ENCODE assay signal across 16 cellular contexts in the genomic region with DNA sequence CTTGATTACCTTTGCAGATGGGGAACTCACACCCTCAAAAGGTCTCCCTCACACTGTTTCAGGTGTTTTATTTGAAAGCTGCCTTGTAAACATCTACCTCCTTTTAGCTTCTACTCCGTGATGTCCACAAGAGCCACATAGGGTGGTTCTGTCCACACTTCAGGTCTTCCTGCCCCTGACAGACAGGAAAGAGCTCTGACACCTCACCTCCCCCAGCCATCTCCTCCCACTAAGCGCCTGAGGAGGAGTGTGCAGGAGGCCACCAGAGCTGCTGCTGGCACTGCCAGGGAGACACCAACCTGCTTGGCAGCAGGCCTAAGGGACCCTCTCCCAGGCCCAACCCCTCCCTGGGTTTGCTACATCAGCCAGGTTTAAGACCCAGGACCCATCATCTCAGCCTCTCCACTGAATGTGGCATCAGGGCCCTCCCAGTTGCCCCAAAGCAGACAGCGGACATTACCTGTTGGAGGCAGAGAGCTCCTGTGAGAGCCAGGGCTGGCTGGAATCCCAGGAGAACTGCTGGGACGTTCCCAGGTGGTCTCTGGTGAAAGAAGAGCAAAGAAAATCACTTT.
DNase-seq lines count a peak whose midpoint lies in the region; FAIRE-seq and TF ChIP-seq lines count a peak whose summit lies in the region.
"Had no signal": no experiment of that assay in that cellular context is flagged by ENCODE, and none has a peak within 500 bp of the region (broad histone marks: within the 10 kb centered on the region; RNA-seq: fewer than 3 reads in every experiment).

No MANE protein-coding gene starts in this region.

- peaks cover 58 to 75% of the 10 kb centered on the region in 2 donors for H3K4me1 Mint-ChIP-seq in immature natural killer cell

- H4K91ac ChIP-seq in trophoblast cell (ENCODE audit: low read depth, low read length) = peak overlapping the region; percentile 3

- FAIRE-seq in D721Med (lab: Jason Lieb, UNC) = no peak
- FAIRE-seq: A549, GM12878, HepG2, HTR-8/SVneo had no signal

- H3K27ac ChIP-seq in angular gyrus (ENCODE audit: low read depth, low read length) (peak overlapping the region; percentile 38), trophoblast cell (ENCODE audit: low read depth, low read length) (no peak overlapping the region)
- H3K27ac ChIP-seq: A549 had no signal

- peak overlapping the region; percentile 71 to 91 (median 84) for H3K27ac Mint-ChIP-seq in immature natural killer cell

- WGBS in trophoblast cell (ENCODE audit: extremely low coverage, insufficient coverage, insufficient read length) = no CpG with 5 or more reads among the region's 4 CpGs

- H3K4ac ChIP-seq in trophoblast cell (ENCODE audit: low read depth, low read length) = no peak overlapping the region

- no peaks in the 10 kb centered on the region for H3K27me3 ChIP-seq in trophoblast cell (ENCODE audit: insufficient read depth, low read length)
- H3K27me3 ChIP-seq: BE2C had no signal

- TF ChIP-seq CTCF in D721Med (IDR thresholded peaks at IDR 0.05; ENCODE audit: insufficient read depth, missing control alignments) = no peak

- H3K4me3 Mint-ChIP-seq in immature natural killer cell = peak overlapping the region; percentile 18 to 61 (median 49)
- H3K4me3 Mint-ChIP-seq: CD8-positive, alpha-beta memory T cell had no signal

- no peak overlapping the region for H3K9ac ChIP-seq in trophoblast cell (ENCODE audit: low read length)

- H3K36me3 ChIP-seq in trophoblast cell (ENCODE audit: control insufficient read depth in 1 of 2, insufficient read depth in 2 of 2, low read length in 2 of 2) = peaks cover 0 to 3% of the 10 kb centered on the region in 2 experiments
- H3K36me3 ChIP-seq: BE2C, HAP-1 had no signal

- DNase-seq in immature natural killer cell (peak in 2 of 3 donors; percentile 19 to 29), trophoblast cell (no peak), GM19240 (ENCODE audit: insufficient read length, low spot score) (no peak), GM19238 (ENCODE audit: insufficient read length, low spot score) (no peak), D721Med (ENCODE audit: insufficient read length, low spot score) (no peak), DMS153 treated with DMSO at 0.1 percent for 48 hours (lab: John Stamatoyannopoulos, UW; ENCODE audit: unreplicated experiment) (no peak)
- DNase-seq: BE2C; CD8-positive, alpha-beta memory T cell; GOT3 had no signal

- peak overlapping the region; percentile 4 for H2AK5ac ChIP-seq in trophoblast cell (ENCODE audit: low read length)

- no peak overlapping the region for H2BK120ac ChIP-seq in trophoblast cell (ENCODE audit: insufficient read depth, low read length, poor library complexity)

- peaks cover 0 to 10% (median 4%) of the 10 kb centered on the region in 3 donors for H3K36me3 Mint-ChIP-seq in immature natural killer cell
- H3K36me3 Mint-ChIP-seq: CD8-positive, alpha-beta memory T cell had no signal

- no peak overlapping the region for H3K23ac ChIP-seq in trophoblast cell (ENCODE audit: low read length)

- H2BK5ac ChIP-seq in trophoblast cell (ENCODE audit: low read depth, low read length, poor library complexity) = no peak overlapping the region

- H3K79me1 ChIP-seq in trophoblast cell (ENCODE audit: low read length) = peaks cover 2% of the 10 kb centered on the region

- H2AFZ ChIP-seq in trophoblast cell (ENCODE audit: insufficient read depth, low read length, poor library complexity) = no peak overlapping the region

- H3K9me3 ChIP-seq in trophoblast cell (ENCODE audit: insufficient read depth, low read depth, low read length) = peaks cover 3% of the 10 kb centered on the region
- H3K9me3 ChIP-seq: A549, BE2C, Caco-2, HAP-1 had no signal

- H4K12ac ChIP-seq in trophoblast cell (ENCODE audit: low read depth, low read length) = no peak overlapping the region

- H3K4me2 ChIP-seq in trophoblast cell (ENCODE audit: low read length) = no peak overlapping the region
- H3K4me2 ChIP-seq: A549 had no signal

- no peaks in the 10 kb centered on the region for H3K79me2 ChIP-seq in trophoblast cell (ENCODE audit: control insufficient read depth, insufficient read depth, low read length, poor library complexity)

- H2BK12ac ChIP-seq in trophoblast cell (ENCODE audit: low read length) = peak overlapping the region; percentile 21

- H3K4me3 ChIP-seq in trophoblast cell (ENCODE audit: low read depth, low read length) = no peak overlapping the region
- H3K4me3 ChIP-seq: A549, GM12878, HAP-1 had no signal

- peaks cover 14 to 15% of the 10 kb centered on the region in 2 experiments for H3K4me1 ChIP-seq in trophoblast cell (ENCODE audit: control insufficient read depth in 1 of 2, insufficient read depth in 2 of 2, low read length in 2 of 2)
- H3K4me1 ChIP-seq: BE2C, Caco-2, HAP-1 had no signal

- no peak overlapping the region for H3K14ac ChIP-seq in trophoblast cell (ENCODE audit: low read length)

- peaks cover 0 to 7% (median 6%) of the 10 kb centered on the region in 3 donors for H3K27me3 Mint-ChIP-seq in immature natural killer cell (ENCODE audit: low read depth in 3 of 3)
- H3K27me3 Mint-ChIP-seq: CD8-positive, alpha-beta memory T cell had no signal

- H4K8ac ChIP-seq in trophoblast cell (ENCODE audit: low read depth, low read length) = no peak overlapping the region

- no peaks in the 10 kb centered on the region for H3K9me3 Mint-ChIP-seq in immature natural killer cell
- H3K9me3 Mint-ChIP-seq: CD8-positive, alpha-beta memory T cell had no signal

- H3K18ac ChIP-seq in trophoblast cell (ENCODE audit: low read length) = peak overlapping the region; percentile 26

Comparison
In these comparisons a context has a peak if more than half of its experiments do, and no peak if none do; other contexts are left out.
1. DNase-seq: peak in immature natural killer cell (2 of 3); none in trophoblast cell (0 of 2), GM19240 (single experiment), GM19238 (single experiment), D721Med (single experiment) and DMS153 treated with DMSO at 0.1 percent for 48 hours (single experiment).